Comparison of ENCODE assay signal across 1 cellular context in genomic region chr10:17145239-17145638, GRCh38.
TF ChIP-seq lines count a peak whose summit lies in the region.

No MANE protein-coding gene starts in this region.

TF ChIP-seq in IMR-90, 13 proteins besides CTCF, POLR2A, EP300 and RAD21 (continued from another document):
- TF ChIP-seq NFE2L2 (IDR thresholded peaks at IDR 0.05; ENCODE audit: low read depth, low read length) (no peak), RCOR1 (IDR thresholded peaks at IDR 0.05; ENCODE audit: insufficient replicate concordance, low read length) (no peak), BHLHE40 (IDR thresholded peaks at IDR 0.05; ENCODE audit: low read depth, low read length) (no peak), USF2 (IDR thresholded peaks at IDR 0.05; ENCODE audit: low read depth, low read length) (no peak), SMC3 (IDR thresholded peaks at IDR 0.05; ENCODE audit: low read depth, low read length) (no peak), ELK1 (IDR thresholded peaks at IDR 0.05; ENCODE audit: borderline replicate concordance, low read depth, low read length) (no peak)
